1 cellular context compared by ENCODE assay signal in the genomic region with DNA sequence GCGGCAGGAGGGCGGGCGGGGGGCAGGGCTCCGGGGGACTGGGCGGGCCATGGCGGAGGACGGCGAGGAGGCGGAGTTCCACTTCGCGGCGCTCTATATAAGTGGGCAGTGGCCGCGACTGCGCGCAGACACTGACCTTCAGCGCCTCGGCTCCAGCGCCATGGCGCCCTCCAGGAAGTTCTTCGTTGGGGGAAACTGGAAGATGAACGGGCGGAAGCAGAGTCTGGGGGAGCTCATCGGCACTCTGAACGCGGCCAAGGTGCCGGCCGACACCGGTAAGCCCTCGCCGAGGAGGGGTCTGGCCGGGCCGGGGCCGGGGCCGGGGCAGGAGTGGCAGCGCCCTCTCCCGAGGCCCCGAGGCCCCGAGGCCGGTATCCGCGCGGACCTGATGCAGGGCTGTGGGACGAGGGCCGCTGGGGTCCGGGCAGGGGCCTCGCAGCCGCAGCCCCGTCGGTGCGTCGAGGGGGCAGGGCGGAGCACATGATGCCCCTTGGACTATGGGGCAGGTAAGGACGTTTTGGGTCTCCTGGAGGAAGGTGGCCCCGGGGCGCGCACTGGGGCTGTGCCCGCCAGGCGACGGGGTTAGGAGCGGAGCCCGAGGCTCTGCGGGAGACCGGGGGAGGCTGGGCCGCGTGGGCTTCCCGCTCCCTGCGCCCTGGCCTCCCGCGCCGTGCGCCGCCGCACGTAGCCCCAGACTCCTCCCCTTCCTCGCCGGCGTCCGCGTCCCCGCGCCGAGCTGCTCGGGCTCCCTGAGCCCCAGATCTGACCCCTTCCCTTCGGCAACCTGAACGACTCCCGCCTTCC.
TF ChIP-seq lines count a peak whose summit lies in the region.

A gene (plus strand): TSS at position 125 of the 804 bp plus-strand sequence. CDS start 36 bp downstream, at position 161.

TF ChIP-seq in HepG2, 621 proteins besides CTCF, POLR2A, EP300 and RAD21 (continued from another document and continues in another):
- TF ChIP-seq ZNF335 (CRISPR knock-in tag; IDR thresholded peaks at IDR 0.05) (0 out of 2 replicates have a peak, but pooled peaks have one; percentile 40), ARID2 (CRISPR knock-in tag; IDR thresholded peaks at IDR 0.05; ENCODE audit: borderline replicate concordance) (no peak), ZNF788 (CRISPR knock-in tag; IDR thresholded peaks at IDR 0.05; ENCODE audit: borderline replicate concordance) (no peak), ZNF333 (CRISPR knock-in tag; IDR thresholded peaks at IDR 0.05; ENCODE audit: borderline replicate concordance) (no peak), CHD4 (IDR thresholded peaks at IDR 0.05; ENCODE audit: borderline replicate concordance, low read length) (no peak), HDAC1 (CRISPR knock-in tag; IDR thresholded peaks at IDR 0.05) (no peak), SNRNP70 (IDR thresholded peaks at IDR 0.05; ENCODE audit: low read depth, low read length) (no peak), RARA (CRISPR knock-in tag; IDR thresholded peaks at IDR 0.05) (no peak; the same call in 1 of the 2 replicates), MZF1 (CRISPR knock-in tag; IDR thresholded peaks at IDR 0.05; ENCODE audit: borderline replicate concordance) (no peak), IKZF1 (IDR thresholded peaks at IDR 0.05) (no peak), RORA (CRISPR knock-in tag; IDR thresholded peaks at IDR 0.05) (no peak), KLF15 (CRISPR knock-in tag; IDR thresholded peaks at IDR 0.05; ENCODE audit: borderline replicate concordance) (no peak), U2AF1 (optimal IDR thresholded peaks at IDR 0.05; ENCODE audit: low read depth, low read length) (no peak), ZNF468 (CRISPR knock-in tag; IDR thresholded peaks at IDR 0.05) (peak; percentile 33; the same call in 1 of the 2 replicates), SALL1 (CRISPR knock-in tag; IDR thresholded peaks at IDR 0.05) (peak; percentile 78), ARHGAP35 (CRISPR knock-in tag; IDR thresholded peaks at IDR 0.05; ENCODE audit: borderline replicate concordance) (no peak), ZNF703 (CRISPR knock-in tag; IDR thresholded peaks at IDR 0.05; ENCODE audit: borderline replicate concordance) (peak; percentile 91; the same call in 1 of the 2 replicates), PLRG1 (conservative IDR thresholded peaks at IDR 0.05) (no peak), XBP1 (CRISPR knock-in tag; IDR thresholded peaks at IDR 0.05) (0 out of 2 replicates have a peak, but pooled peaks have one; percentile 70), ZNF33A (CRISPR knock-in tag; IDR thresholded peaks at IDR 0.05; ENCODE audit: borderline replicate concordance) (no peak), CBX1 (IDR thresholded peaks at IDR 0.05; ENCODE audit: low read depth) (peak; percentile 93), ZNF83 (CRISPR knock-in tag; IDR thresholded peaks at IDR 0.05; ENCODE audit: borderline replicate concordance) (0 out of 2 replicates have a peak, but pooled peaks have one; percentile 74), ZNF567 (CRISPR knock-in tag; IDR thresholded peaks at IDR 0.05; ENCODE audit: borderline replicate concordance) (no peak)
- TF ChIP-seq, protein P1, sequence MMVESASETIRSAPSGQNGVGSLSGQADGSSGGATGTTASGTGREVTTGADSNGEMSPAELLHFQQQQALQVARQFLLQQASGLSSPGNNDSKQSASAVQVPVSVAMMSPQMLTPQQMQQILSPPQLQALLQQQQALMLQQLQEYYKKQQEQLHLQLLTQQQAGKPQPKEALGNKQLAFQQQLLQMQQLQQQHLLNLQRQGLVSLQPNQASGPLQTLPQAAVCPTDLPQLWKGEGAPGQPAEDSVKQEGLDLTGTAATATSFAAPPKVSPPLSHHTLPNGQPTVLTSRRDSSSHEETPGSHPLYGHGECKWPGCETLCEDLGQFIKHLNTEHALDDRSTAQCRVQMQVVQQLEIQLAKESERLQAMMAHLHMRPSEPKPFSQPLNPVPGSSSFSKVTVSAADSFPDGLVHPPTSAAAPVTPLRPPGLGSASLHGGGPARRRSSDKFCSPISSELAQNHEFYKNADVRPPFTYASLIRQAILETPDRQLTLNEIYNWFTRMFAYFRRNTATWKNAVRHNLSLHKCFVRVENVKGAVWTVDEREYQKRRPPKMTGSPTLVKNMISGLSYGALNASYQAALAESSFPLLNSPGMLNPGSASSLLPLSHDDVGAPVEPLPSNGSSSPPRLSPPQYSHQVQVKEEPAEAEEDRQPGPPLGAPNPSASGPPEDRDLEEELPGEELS (CRISPR knock-in tag; IDR thresholded peaks at IDR 0.05): 0 out of 2 replicates have a peak, but pooled peaks have one; percentile 20
- TF ChIP-seq, protein P2, sequence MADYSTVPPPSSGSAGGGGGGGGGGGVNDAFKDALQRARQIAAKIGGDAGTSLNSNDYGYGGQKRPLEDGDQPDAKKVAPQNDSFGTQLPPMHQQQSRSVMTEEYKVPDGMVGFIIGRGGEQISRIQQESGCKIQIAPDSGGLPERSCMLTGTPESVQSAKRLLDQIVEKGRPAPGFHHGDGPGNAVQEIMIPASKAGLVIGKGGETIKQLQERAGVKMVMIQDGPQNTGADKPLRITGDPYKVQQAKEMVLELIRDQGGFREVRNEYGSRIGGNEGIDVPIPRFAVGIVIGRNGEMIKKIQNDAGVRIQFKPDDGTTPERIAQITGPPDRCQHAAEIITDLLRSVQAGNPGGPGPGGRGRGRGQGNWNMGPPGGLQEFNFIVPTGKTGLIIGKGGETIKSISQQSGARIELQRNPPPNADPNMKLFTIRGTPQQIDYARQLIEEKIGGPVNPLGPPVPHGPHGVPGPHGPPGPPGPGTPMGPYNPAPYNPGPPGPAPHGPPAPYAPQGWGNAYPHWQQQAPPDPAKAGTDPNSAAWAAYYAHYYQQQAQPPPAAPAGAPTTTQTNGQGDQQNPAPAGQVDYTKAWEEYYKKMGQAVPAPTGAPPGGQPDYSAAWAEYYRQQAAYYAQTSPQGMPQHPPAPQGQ (CRISPR knock-in tag; IDR thresholded peaks at IDR 0.05; ENCODE audit: borderline replicate concordance): peak; percentile 44; the same call in 1 of the 2 replicates
- TF ChIP-seq, protein P3, sequence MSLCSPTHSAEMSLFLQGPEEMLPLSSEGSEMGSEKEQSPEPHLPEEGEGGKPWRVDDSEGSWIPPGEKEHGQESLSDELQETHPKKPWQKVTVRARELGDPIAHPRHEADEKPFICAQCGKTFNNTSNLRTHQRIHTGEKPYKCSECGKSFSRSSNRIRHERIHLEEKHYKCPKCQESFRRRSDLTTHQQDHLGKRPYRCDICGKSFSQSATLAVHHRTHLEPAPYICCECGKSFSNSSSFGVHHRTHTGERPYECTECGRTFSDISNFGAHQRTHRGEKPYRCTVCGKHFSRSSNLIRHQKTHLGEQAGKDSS (CRISPR knock-in tag; IDR thresholded peaks at IDR 0.05; ENCODE audit: borderline replicate concordance, low read depth): no peak; the same call in 1 of the 2 replicates
- TF ChIP-seq, protein P4, sequence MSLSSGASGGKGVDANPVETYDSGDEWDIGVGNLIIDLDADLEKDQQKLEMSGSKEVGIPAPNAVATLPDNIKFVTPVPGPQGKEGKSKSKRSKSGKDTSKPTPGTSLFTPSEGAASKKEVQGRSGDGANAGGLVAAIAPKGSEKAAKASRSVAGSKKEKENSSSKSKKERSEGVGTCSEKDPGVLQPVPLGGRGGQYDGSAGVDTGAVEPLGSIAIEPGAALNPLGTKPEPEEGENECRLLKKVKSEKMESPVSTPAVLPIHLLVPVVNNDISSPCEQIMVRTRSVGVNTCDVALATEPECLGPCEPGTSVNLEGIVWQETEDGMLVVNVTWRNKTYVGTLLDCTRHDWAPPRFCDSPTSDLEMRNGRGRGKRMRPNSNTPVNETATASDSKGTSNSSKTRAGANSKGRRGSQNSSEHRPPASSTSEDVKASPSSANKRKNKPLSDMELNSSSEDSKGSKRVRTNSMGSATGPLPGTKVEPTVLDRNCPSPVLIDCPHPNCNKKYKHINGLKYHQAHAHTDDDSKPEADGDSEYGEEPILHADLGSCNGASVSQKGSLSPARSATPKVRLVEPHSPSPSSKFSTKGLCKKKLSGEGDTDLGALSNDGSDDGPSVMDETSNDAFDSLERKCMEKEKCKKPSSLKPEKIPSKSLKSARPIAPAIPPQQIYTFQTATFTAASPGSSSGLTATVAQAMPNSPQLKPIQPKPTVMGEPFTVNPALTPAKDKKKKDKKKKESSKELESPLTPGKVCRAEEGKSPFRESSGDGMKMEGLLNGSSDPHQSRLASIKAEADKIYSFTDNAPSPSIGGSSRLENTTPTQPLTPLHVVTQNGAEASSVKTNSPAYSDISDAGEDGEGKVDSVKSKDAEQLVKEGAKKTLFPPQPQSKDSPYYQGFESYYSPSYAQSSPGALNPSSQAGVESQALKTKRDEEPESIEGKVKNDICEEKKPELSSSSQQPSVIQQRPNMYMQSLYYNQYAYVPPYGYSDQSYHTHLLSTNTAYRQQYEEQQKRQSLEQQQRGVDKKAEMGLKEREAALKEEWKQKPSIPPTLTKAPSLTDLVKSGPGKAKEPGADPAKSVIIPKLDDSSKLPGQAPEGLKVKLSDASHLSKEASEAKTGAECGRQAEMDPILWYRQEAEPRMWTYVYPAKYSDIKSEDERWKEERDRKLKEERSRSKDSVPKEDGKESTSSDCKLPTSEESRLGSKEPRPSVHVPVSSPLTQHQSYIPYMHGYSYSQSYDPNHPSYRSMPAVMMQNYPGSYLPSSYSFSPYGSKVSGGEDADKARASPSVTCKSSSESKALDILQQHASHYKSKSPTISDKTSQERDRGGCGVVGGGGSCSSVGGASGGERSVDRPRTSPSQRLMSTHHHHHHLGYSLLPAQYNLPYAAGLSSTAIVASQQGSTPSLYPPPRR (CRISPR knock-in tag; IDR thresholded peaks at IDR 0.05; ENCODE audit: borderline replicate concordance): 0 out of 2 replicates have a peak, but pooled peaks have one; percentile 10
- TF ChIP-seq, protein P5, sequence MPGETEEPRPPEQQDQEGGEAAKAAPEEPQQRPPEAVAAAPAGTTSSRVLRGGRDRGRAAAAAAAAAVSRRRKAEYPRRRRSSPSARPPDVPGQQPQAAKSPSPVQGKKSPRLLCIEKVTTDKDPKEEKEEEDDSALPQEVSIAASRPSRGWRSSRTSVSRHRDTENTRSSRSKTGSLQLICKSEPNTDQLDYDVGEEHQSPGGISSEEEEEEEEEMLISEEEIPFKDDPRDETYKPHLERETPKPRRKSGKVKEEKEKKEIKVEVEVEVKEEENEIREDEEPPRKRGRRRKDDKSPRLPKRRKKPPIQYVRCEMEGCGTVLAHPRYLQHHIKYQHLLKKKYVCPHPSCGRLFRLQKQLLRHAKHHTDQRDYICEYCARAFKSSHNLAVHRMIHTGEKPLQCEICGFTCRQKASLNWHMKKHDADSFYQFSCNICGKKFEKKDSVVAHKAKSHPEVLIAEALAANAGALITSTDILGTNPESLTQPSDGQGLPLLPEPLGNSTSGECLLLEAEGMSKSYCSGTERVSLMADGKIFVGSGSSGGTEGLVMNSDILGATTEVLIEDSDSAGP (CRISPR knock-in tag; IDR thresholded peaks at IDR 0.05; ENCODE audit: borderline replicate concordance): no peak; the same call in 1 of the 2 replicates
- TF ChIP-seq, protein P6, sequence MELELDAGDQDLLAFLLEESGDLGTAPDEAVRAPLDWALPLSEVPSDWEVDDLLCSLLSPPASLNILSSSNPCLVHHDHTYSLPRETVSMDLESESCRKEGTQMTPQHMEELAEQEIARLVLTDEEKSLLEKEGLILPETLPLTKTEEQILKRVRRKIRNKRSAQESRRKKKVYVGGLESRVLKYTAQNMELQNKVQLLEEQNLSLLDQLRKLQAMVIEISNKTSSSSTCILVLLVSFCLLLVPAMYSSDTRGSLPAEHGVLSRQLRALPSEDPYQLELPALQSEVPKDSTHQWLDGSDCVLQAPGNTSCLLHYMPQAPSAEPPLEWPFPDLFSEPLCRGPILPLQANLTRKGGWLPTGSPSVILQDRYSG (CRISPR knock-in tag; IDR thresholded peaks at IDR 0.05): no peak
- TF ChIP-seq, protein P7, sequence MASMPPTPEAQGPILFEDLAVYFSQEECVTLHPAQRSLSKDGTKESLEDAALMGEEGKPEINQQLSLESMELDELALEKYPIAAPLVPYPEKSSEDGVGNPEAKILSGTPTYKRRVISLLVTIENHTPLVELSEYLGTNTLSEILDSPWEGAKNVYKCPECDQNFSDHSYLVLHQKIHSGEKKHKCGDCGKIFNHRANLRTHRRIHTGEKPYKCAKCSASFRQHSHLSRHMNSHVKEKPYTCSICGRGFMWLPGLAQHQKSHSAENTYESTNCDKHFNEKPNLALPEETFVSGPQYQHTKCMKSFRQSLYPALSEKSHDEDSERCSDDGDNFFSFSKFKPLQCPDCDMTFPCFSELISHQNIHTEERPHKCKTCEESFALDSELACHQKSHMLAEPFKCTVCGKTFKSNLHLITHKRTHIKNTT (CRISPR knock-in tag; IDR thresholded peaks at IDR 0.05): no peak
- TF ChIP-seq, protein P8, sequence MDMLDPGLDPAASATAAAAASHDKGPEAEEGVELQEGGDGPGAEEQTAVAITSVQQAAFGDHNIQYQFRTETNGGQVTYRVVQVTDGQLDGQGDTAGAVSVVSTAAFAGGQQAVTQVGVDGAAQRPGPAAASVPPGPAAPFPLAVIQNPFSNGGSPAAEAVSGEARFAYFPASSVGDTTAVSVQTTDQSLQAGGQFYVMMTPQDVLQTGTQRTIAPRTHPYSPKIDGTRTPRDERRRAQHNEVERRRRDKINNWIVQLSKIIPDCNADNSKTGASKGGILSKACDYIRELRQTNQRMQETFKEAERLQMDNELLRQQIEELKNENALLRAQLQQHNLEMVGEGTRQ (IDR thresholded peaks at IDR 0.05; ENCODE audit: low read depth, low read length): no peak
- TF ChIP-seq, protein P8 (CRISPR knock-in tag; IDR thresholded peaks at IDR 0.05; ENCODE audit: borderline replicate concordance): no peak
- TF ChIP-seq, protein P9, sequence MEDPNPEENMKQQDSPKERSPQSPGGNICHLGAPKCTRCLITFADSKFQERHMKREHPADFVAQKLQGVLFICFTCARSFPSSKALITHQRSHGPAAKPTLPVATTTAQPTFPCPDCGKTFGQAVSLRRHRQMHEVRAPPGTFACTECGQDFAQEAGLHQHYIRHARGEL (CRISPR knock-in tag; IDR thresholded peaks at IDR 0.05): no peak
- TF ChIP-seq, protein P10, sequence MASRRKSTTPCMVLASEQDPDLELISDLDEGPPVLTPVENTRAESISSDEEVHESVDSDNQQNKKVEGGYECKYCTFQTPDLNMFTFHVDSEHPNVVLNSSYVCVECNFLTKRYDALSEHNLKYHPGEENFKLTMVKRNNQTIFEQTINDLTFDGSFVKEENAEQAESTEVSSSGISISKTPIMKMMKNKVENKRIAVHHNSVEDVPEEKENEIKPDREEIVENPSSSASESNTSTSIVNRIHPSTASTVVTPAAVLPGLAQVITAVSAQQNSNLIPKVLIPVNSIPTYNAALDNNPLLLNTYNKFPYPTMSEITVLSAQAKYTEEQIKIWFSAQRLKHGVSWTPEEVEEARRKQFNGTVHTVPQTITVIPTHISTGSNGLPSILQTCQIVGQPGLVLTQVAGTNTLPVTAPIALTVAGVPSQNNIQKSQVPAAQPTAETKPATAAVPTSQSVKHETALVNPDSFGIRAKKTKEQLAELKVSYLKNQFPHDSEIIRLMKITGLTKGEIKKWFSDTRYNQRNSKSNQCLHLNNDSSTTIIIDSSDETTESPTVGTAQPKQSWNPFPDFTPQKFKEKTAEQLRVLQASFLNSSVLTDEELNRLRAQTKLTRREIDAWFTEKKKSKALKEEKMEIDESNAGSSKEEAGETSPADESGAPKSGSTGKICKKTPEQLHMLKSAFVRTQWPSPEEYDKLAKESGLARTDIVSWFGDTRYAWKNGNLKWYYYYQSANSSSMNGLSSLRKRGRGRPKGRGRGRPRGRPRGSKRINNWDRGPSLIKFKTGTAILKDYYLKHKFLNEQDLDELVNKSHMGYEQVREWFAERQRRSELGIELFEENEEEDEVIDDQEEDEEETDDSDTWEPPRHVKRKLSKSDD (CRISPR knock-in tag; IDR thresholded peaks at IDR 0.05; ENCODE audit: low read depth): no peak
